ENCODE assay signal across 8 cellular contexts in genomic region chr17:35243459-35244204, GRCh38. TPM values are rescaled to one million over a fixed set of nuclear protein-coding genes. Genes with fewer than 3 reads are reported as not detected.
A peak's percentile ranks its signal among the peaks of the same experiment; 100 is the strongest.
DNase-seq lines count a peak whose midpoint lies in the region; ATAC-seq, FAIRE-seq and TF ChIP-seq lines count a peak whose summit lies in the region.

No MANE protein-coding gene starts in this region.

- H3K18ac ChIP-seq in H1 (ENCODE audit: extremely low read depth, low read length) (no peak overlapping the region), mesenchymal stem cell (ENCODE audit: low read depth in 1 of 2, low read length in 2 of 2) (no peak overlapping the region)

- H3F3A ChIP-seq in Loucy (ENCODE audit: low read depth), result no peaks in the 10 kb centered on the region

- H3K36me3 ChIP-seq in Loucy (ENCODE audit: insufficient read depth, low read length), result no peaks in the 10 kb centered on the region
- no peaks in the 10 kb centered on the region for H3K36me3 ChIP-seq in H1 (ENCODE audit: control insufficient read depth in 2 of 4, insufficient read depth in 4 of 4, low read length in 3 of 4)
- peaks cover 0 to 24% of the 10 kb centered on the region in 2 experiments for H3K36me3 ChIP-seq in mesenchymal stem cell (ENCODE audit: control insufficient read depth in 1 of 2, insufficient read depth in 2 of 2, low read depth in 1 of 2, low read length in 2 of 2)

- H3K23me2 ChIP-seq in H1 (ENCODE audit: low read depth, low read length), result peaks cover 7% of the 10 kb centered on the region

- no peak for TF ChIP-seq RAD21 in H1 (IDR thresholded peaks at IDR 0.05 in 1 of 2, conservative IDR thresholded peaks at IDR 0.05 in 1 of 2; ENCODE audit: low read depth in 2 of 2, low read length in 2 of 2)

- peak overlapping the region; percentile 98 for H3K27ac Mint-ChIP-seq in activated CD8-positive, alpha-beta T cell treated with anti-CD3 and anti-CD28 coated beads, Interleukin-2, amount 10 ng/mL, durations not matched to agents 7 days and 5 days

- TF ChIP-seq CTCF in GM12864 (IDR thresholded peaks at IDR 0.05; ENCODE audit: low read depth, low read length, missing control alignments) (no peak), Loucy (conservative IDR thresholded peaks at IDR 0.05; ENCODE audit: low read length) (no peak), H1 (IDR thresholded peaks at IDR 0.05; ENCODE audit: control extremely low read depth in 1 of 3, insufficient read depth in 1 of 3, low read depth in 1 of 3, low read length in 3 of 3) (no peak)

- H3K4me3 ChIP-seq in GM12864 (ENCODE audit: low read depth, low read length), result peak overlapping the region; percentile 72
- H3K4me3 ChIP-seq in Loucy (ENCODE audit: low read length, poor library complexity, severe bottlenecking), result peak overlapping the region; percentile 83
- H3K4me3 ChIP-seq in H1 (ENCODE audit: extremely low read depth in 1 of 4, insufficient read depth in 2 of 4, low read depth in 3 of 4, low read length in 4 of 4), result peak overlapping the region; percentile 40 to 79 (median 74)
- H3K4me3 ChIP-seq in mesenchymal stem cell (ENCODE audit: insufficient read depth in 1 of 2, low read depth in 1 of 2, low read length in 2 of 2), result peak overlapping the region; percentile 69 to 97

- H3K4me3 Mint-ChIP-seq in activated CD8-positive, alpha-beta T cell treated with anti-CD3 and anti-CD28 coated beads, Interleukin-2, amount 10 ng/mL, durations not matched to agents 7 days and 5 days, result peak overlapping the region; percentile 99

- no peaks in the 10 kb centered on the region for H3K9me2 ChIP-seq in Loucy (replicated peaks; ENCODE audit: low read depth, low read length)

- H3K23ac ChIP-seq in H1 (ENCODE audit: insufficient read length), result no peak overlapping the region
- no peak overlapping the region for H3K23ac ChIP-seq in mesenchymal stem cell (ENCODE audit: low read length in 2 of 2)

- DNase-seq in GM12864 (ENCODE audit: low read depth) (no peak), H1 (ENCODE audit: low read depth in 1 of 2, low spot score in 2 of 2) (peak in 1 of 2 experiments; percentile 58), mesenchymal stem cell (peak; percentile 78), NCI-H82 treated with DMSO at 0.1 percent for 48 hours (lab: John Stamatoyannopoulos, UW; ENCODE audit: unreplicated experiment) (no peak), NCI-H2029 (lab: John Stamatoyannopoulos, UW) (no peak)
- DNase-seq in activated CD8-positive, alpha-beta T cell treated with anti-CD3 and anti-CD28 coated beads, Interleukin-2, amount 10 ng/mL, durations not matched to agents 7 days and 5 days, result peak; percentile 76
- DNase-seq in stimulated activated CD8-positive, alpha-beta memory T cell treated with anti-CD3 and anti-CD28 coated beads, Interleukin-7, amount 100 ng/mL, for 24 hours (ENCODE audit: low read depth), result peak; percentile 16

- no peak overlapping the region for H2BK20ac ChIP-seq in H1 (ENCODE audit: low read length)

- H4K91ac ChIP-seq in H1 (replicated peaks; ENCODE audit: insufficient read length, low read length) (no peak overlapping the region), mesenchymal stem cell (ENCODE audit: low read length) (no peak overlapping the region)

- no peak for TF ChIP-seq POLR2A in H1 (IDR thresholded peaks at IDR 0.05; ENCODE audit: control extremely low read depth in 1 of 2, low read depth in 2 of 2, low read length in 2 of 2)

- H2BK5ac ChIP-seq in H1 (ENCODE audit: low read depth, low read length), result no peak overlapping the region
- no peak overlapping the region for H2BK5ac ChIP-seq in mesenchymal stem cell (ENCODE audit: low read depth, low read length, poor library complexity, severe bottlenecking)

- WGBS in H1 (ENCODE audit: extremely low coverage in 1 of 2, insufficient coverage in 1 of 2, insufficient read length in 1 of 2, insufficient replicate concordance in 2 of 2, low coverage in 1 of 2, low lambda C conversion rate in 2 of 2, missing lambda C conversion rate in 1 of 2), 2 experiments, result 12% methylated on average over 17 of the region's 17 CpGs; no CpG with 5 or more reads in 1 of the 2 experiments
- 9% methylated on average over 16 of the region's 17 CpGs for WGBS in mesenchymal stem cell

- H3K9me3 ChIP-seq in Loucy (ENCODE audit: insufficient read depth, low read depth, low read length), result no peaks in the 10 kb centered on the region
- no peaks in the 10 kb centered on the region for H3K9me3 ChIP-seq in H1 (ENCODE audit: insufficient read depth in 2 of 2, low read depth in 1 of 2, low read length in 1 of 2)
- H3K9me3 ChIP-seq in mesenchymal stem cell (ENCODE audit: control insufficient read depth, low read length), result no peaks in the 10 kb centered on the region

- peaks cover 50% of the 10 kb centered on the region for H3K4me1 Mint-ChIP-seq in activated CD8-positive, alpha-beta T cell treated with anti-CD3 and anti-CD28 coated beads, Interleukin-2, amount 10 ng/mL, durations not matched to agents 7 days and 5 days (ENCODE audit: low read depth)

- H3K4me2 ChIP-seq in Loucy (ENCODE audit: low read depth, low read length, poor library complexity, severe bottlenecking), result peak overlapping the region; percentile 75
- peak overlapping the region; percentile 88 to 97 for H3K4me2 ChIP-seq in H1 (ENCODE audit: insufficient read depth in 1 of 2, low read depth in 2 of 2, low read length in 2 of 2)
- H3K4me2 ChIP-seq in mesenchymal stem cell (ENCODE audit: low read length, poor library complexity, severe bottlenecking), result peak overlapping the region; percentile 98

- no peaks in the 10 kb centered on the region for H3K79me2 ChIP-seq in Loucy (ENCODE audit: insufficient read depth, low read length)
- no peaks in the 10 kb centered on the region for H3K79me2 ChIP-seq in H1 (ENCODE audit: control insufficient read depth in 1 of 2, insufficient read depth in 2 of 2, low read length in 2 of 2)

- no peaks in the 10 kb centered on the region for H3K79me1 ChIP-seq in H1 (ENCODE audit: low read depth, low read length)
- H3K79me1 ChIP-seq in mesenchymal stem cell (replicated peaks; ENCODE audit: low read length, poor library complexity, severe bottlenecking), result no peaks in the 10 kb centered on the region

- H3K4ac ChIP-seq in H1 (replicated peaks; ENCODE audit: insufficient read length, low read depth, low read length) (no peak overlapping the region), mesenchymal stem cell (ENCODE audit: low read depth in 1 of 2, low read length in 2 of 2) (peak overlapping the region in 1 of 2 experiments; percentile 81)

- H3K36me3 Mint-ChIP-seq in activated CD8-positive, alpha-beta T cell treated with anti-CD3 and anti-CD28 coated beads, Interleukin-2, amount 10 ng/mL, durations not matched to agents 7 days and 5 days (ENCODE audit: low read depth), result peaks cover 76% of the 10 kb centered on the region

- H3K14ac ChIP-seq in H1 (ENCODE audit: insufficient read length), result no peak overlapping the region
- H3K14ac ChIP-seq in mesenchymal stem cell (ENCODE audit: low read length in 2 of 2), result peak overlapping the region in 1 of 2 experiments; percentile 86

- H2AK5ac ChIP-seq in H1 (ENCODE audit: low read depth, low read length) (no peak overlapping the region), mesenchymal stem cell (ENCODE audit: low read length, severe bottlenecking) (no peak overlapping the region)

- H4K20me1 ChIP-seq in Loucy (ENCODE audit: insufficient read depth, low read length, poor library complexity, severe bottlenecking) (peaks cover 3% of the 10 kb centered on the region), H1 (replicated peaks in 1 of 2; ENCODE audit: control insufficient read depth in 1 of 2, insufficient read depth in 2 of 2, low read length in 2 of 2) (no peaks in the 10 kb centered on the region)

- H2AFZ ChIP-seq in Loucy (ENCODE audit: low read length) (peak overlapping the region; percentile 61), H1 (ENCODE audit: low read length) (peak overlapping the region; percentile 78; the same call in 1 of the 2 replicates), mesenchymal stem cell (ENCODE audit: low read depth, low read length) (peak overlapping the region; percentile 58)

- H2BK12ac ChIP-seq in H1 (ENCODE audit: low read depth, low read length), result peak overlapping the region; percentile 53; the same call in 1 of the 2 replicates
- no peak overlapping the region for H2BK12ac ChIP-seq in mesenchymal stem cell (ENCODE audit: low read length in 2 of 2)

- peak; percentile 19 for ATAC-seq in activated CD8-positive, alpha-beta T cell treated with anti-CD3 and anti-CD28 coated beads, Interleukin-2, amount 10 ng/mL, durations not matched to agents 7 days and 5 days

- H3K27ac ChIP-seq in H1 (ENCODE audit: low read depth, low read length) (no peak overlapping the region), mesenchymal stem cell (ENCODE audit: low read length, poor library complexity, severe bottlenecking) (peak overlapping the region; percentile 11)

- CTCF ChIA-PET in activated CD8-positive, alpha-beta T cell treated with anti-CD3 and anti-CD28 coated beads, Interleukin-2, amount 10 ng/mL, durations not matched to agents 7 days and 5 days (lab: Charles Lee), result interaction anchor here (0.6 to 7.1 kb wide), 10 partner anchors 9 to 296 kb away, joined by 3 to 89 read pairs (median 4); no protein-coding TSS in a partner anchor
- CTCF ChIA-PET in H1 (lab: Charles Lee; ENCODE audit: partially characterized antibody), result interaction anchor here (0.6 to 1.0 kb wide), 4 partner anchors 15 to 290 kb away, joined by 3 to 4 read pairs (median 3); no protein-coding TSS in a partner anchor

- H3K4me1 ChIP-seq in Loucy (ENCODE audit: insufficient read depth, low read length, poor library complexity, severe bottlenecking) (peaks cover 21% of the 10 kb centered on the region), H1 (replicated peaks in 1 of 4; ENCODE audit: control insufficient read depth in 3 of 4, insufficient read depth in 4 of 4, low read length in 3 of 4) (peaks cover 4 to 15% (median 7%) of the 10 kb centered on the region in 4 experiments), mesenchymal stem cell (ENCODE audit: control insufficient read depth, insufficient read depth, low read depth, low read length) (peaks cover 12% of the 10 kb centered on the region)

- TF ChIP-seq EP300 in H1 (IDR thresholded peaks at IDR 0.05; ENCODE audit: borderline replicate concordance in 1 of 2, low read depth in 2 of 2, low read length in 2 of 2), result no peak

- POLR2A ChIA-PET in activated CD8-positive, alpha-beta T cell treated with anti-CD3 and anti-CD28 coated beads, Interleukin-2, amount 10 ng/mL, durations not matched to agents 7 days and 5 days (lab: Charles Lee), result interaction anchor here (0.6 to 8.6 kb wide), 39 partner anchors 8 to 567 kb away, joined by 3 to 335 read pairs (median 4); partner anchors contain the start of genes PEX12, RAD51D, SLFN11 and SLFN12L
- POLR2A ChIA-PET in H1 (lab: Charles Lee; ENCODE audit: partially characterized antibody), result interaction anchor here (0.6 to 1.2 kb wide), 6 partner anchors 10 to 218 kb away, joined by 3 to 6 read pairs (median 3); no protein-coding TSS in a partner anchor

- no peak overlapping the region for H4K5ac ChIP-seq in H1 (ENCODE audit: insufficient read length, low read depth, low read length)

- H2BK120ac ChIP-seq in H1 (replicated peaks; ENCODE audit: low read depth, low read length) (no peak overlapping the region), mesenchymal stem cell (ENCODE audit: low read depth, low read length) (no peak overlapping the region)

- no peak for FAIRE-seq in H1 (lab: Jason Lieb, UNC)

- no peak overlapping the region for H3K56ac ChIP-seq in H1 (replicated peaks; ENCODE audit: insufficient read length, low read depth, low read length)

- no peaks in the 10 kb centered on the region for H3K27me3 Mint-ChIP-seq in activated CD8-positive, alpha-beta T cell treated with anti-CD3 and anti-CD28 coated beads, Interleukin-2, amount 10 ng/mL, durations not matched to agents 7 days and 5 days (ENCODE audit: low read depth)

- no peak overlapping the region for H2BK15ac ChIP-seq in H1 (ENCODE audit: low read length)
- H2BK15ac ChIP-seq in mesenchymal stem cell (ENCODE audit: low read depth, poor library complexity, severe bottlenecking), result peak overlapping the region; percentile 56

- H4K8ac ChIP-seq in H1 (ENCODE audit: extremely low read depth, insufficient read depth, low read length) (no peak overlapping the region), mesenchymal stem cell (ENCODE audit: low read length) (no peak overlapping the region)

- peaks cover 99% of the 10 kb centered on the region for H3K27me3 ChIP-seq in Loucy (ENCODE audit: insufficient read depth, low read length, poor library complexity, severe bottlenecking)
- H3K27me3 ChIP-seq in H1 (replicated peaks in 1 of 4; ENCODE audit: control insufficient read depth in 3 of 4, extremely low read depth in 1 of 4, insufficient read depth in 3 of 4, low read length in 3 of 4), result peaks cover 0 to 7% (median 3%) of the 10 kb centered on the region in 4 experiments; a peak in 5 of 7 replicates
- peaks cover 0 to 6% of the 10 kb centered on the region in 2 experiments for H3K27me3 ChIP-seq in mesenchymal stem cell (ENCODE audit: control insufficient read depth in 1 of 2, insufficient read depth in 1 of 2, low read length in 2 of 2)

- peak overlapping the region; percentile 44 for H3K9ac ChIP-seq in Loucy (ENCODE audit: low read depth, low read length, poor library complexity, severe bottlenecking)
- peak overlapping the region in 2 of 4 experiments; percentile 40 to 63; a peak in 2 of 7 replicates for H3K9ac ChIP-seq in H1 (replicated peaks in 1 of 4; ENCODE audit: extremely low read depth in 1 of 4, low read depth in 3 of 4, low read length in 3 of 4)
- H3K9ac ChIP-seq in mesenchymal stem cell (ENCODE audit: low read length), result peak overlapping the region; percentile 100

- H3K9me3 Mint-ChIP-seq in activated CD8-positive, alpha-beta T cell treated with anti-CD3 and anti-CD28 coated beads, Interleukin-2, amount 10 ng/mL, durations not matched to agents 7 days and 5 days (ENCODE audit: insufficient read depth), result no peaks in the 10 kb centered on the region

RNA-seq across cellular contexts. Expression of gene SLFN5, which starts 0.8 kb away (rescaled TPM):
- 100 to 1,000 TPM; 209 to 212 TPM for total RNA-seq in activated CD8-positive, alpha-beta T cell treated with anti-CD3 and anti-CD28 coated beads, Interleukin-2, amount 10 ng/mL, durations not matched to agents 7 days and 5 days
- total RNA-seq in H1 (2021; fragmentation: NEBNext Ultra II Directional; extraction: Animal tissue kit (Norgen Biotek cat#: 25700)), result 2.6 and 3.0 TPM in 2 replicates
- 0.86 and 0.96 TPM in 2 replicates for polyA plus RNA-seq in H1 (2011; rRNA removed)
- polyA plus RNA-seq in H1 (2011; cell fraction: cytosol; rRNA removed), result 1.7 TPM
- polyA plus RNA-seq in H1 (2011; cell fraction: nucleus; rRNA removed), result 1.4 TPM
- 2.1 to 3.7 TPM (median 2.3 TPM) in 4 replicates for polyA plus RNA-seq in H1 (2012, experiment 1 of 2)
- 0.08 TPM for polyA plus RNA-seq in H1 (2012, experiment 2 of 2)
- 2.2 TPM for polyA plus RNA-seq in H1 (2013, experiment 1 of 2)
- polyA plus RNA-seq in H1 (2013, experiment 2 of 2), result 2.1 TPM
- 4.1 and 4.3 TPM in 2 replicates for polyA minus RNA-seq in H1 (2011; rRNA and poly(A)+ RNA removed)
- polyA minus RNA-seq in H1 (2011; cell fraction: cytosol; rRNA and poly(A)+ RNA removed), result 1.5 TPM
- 4.8 TPM for polyA minus RNA-seq in H1 (2011; cell fraction: nucleus; rRNA and poly(A)+ RNA removed)
- polyA plus RNA-seq in mesenchymal stem cell (2013, experiment 1 of 2), result 11.9 TPM
- 11.0 TPM for polyA plus RNA-seq in mesenchymal stem cell (2013, experiment 2 of 2)

RNA-seq across cellular contexts. Expression of gene SLC35G3, which starts 49.4 kb away (rescaled TPM):
- total RNA-seq in activated CD8-positive, alpha-beta T cell treated with anti-CD3 and anti-CD28 coated beads, Interleukin-2, amount 10 ng/mL, durations not matched to agents 7 days and 5 days, result not detected
- total RNA-seq in H1 (2021; fragmentation: NEBNext Ultra II Directional; extraction: Animal tissue kit (Norgen Biotek cat#: 25700)), result not detected in 2 replicates
- polyA plus RNA-seq in H1 (2011; rRNA removed), result not detected in 2 replicates
- not detected for polyA plus RNA-seq in H1 (2011; cell fraction: cytosol; rRNA removed)
- not detected for polyA plus RNA-seq in H1 (2011; cell fraction: nucleus; rRNA removed)
- not detected in 4 replicates for polyA plus RNA-seq in H1 (2012, experiment 1 of 2)
- not detected for polyA plus RNA-seq in H1 (2012, experiment 2 of 2)
- polyA plus RNA-seq in H1 (2013, experiment 1 of 2), result not detected
- polyA plus RNA-seq in H1 (2013, experiment 2 of 2), result not detected
- not detected in 2 replicates for polyA minus RNA-seq in H1 (2011; rRNA and poly(A)+ RNA removed)
- not detected for polyA minus RNA-seq in H1 (2011; cell fraction: cytosol; rRNA and poly(A)+ RNA removed)
- polyA minus RNA-seq in H1 (2011; cell fraction: nucleus; rRNA and poly(A)+ RNA removed), result not detected
- polyA plus RNA-seq in mesenchymal stem cell (2013, experiment 1 of 2), result not detected
- polyA plus RNA-seq in mesenchymal stem cell (2013, experiment 2 of 2), result not detected

Comparison
In these comparisons a context has a peak if more than half of its experiments do, and no peak if none do; other contexts are left out.
1. DNase-seq: peak in activated CD8-positive, alpha-beta T cell treated with anti-CD3 and anti-CD28 coated beads, Interleukin-2, amount 10 ng/mL, durations not matched to agents 7 days and 5 days (single experiment), mesenchymal stem cell (single experiment) and stimulated activated CD8-positive, alpha-beta memory T cell treated with anti-CD3 and anti-CD28 coated beads, Interleukin-7, amount 100 ng/mL, for 24 hours (single experiment); none in GM12864 (single experiment), NCI-H82 treated with DMSO at 0.1 percent for 48 hours (single experiment) and NCI-H2029 (single experiment).
2. RNA of gene SLFN5, which starts 0.8 kb away (total RNA-seq): 209 to 212 TPM in activated CD8-positive, alpha-beta T cell treated with anti-CD3 and anti-CD28 coated beads, Interleukin-2, amount 10 ng/mL, durations not matched to agents 7 days and 5 days; 2.6 to 3.0 TPM in H1; every median in the first group is over 10 times any median in the second.
3. Peak in every context shown above with its lines, with median percentiles within 50 percentile points of each other: H3K4me3 ChIP-seq, H2AFZ ChIP-seq and H3K4me2 ChIP-seq.